Comparison of ENCODE assay signal across 15 cellular contexts in genomic region chr6:148528292-148528691, GRCh38.
DNase-seq lines count a peak whose midpoint lies in the region; ATAC-seq, FAIRE-seq and TF ChIP-seq lines count a peak whose summit lies in the region.
"Had no signal": no experiment of that assay in that cellular context is flagged by ENCODE, and none has a peak within 500 bp of the region (broad histone marks: within the 10 kb centered on the region; RNA-seq: fewer than 3 reads in every experiment).

No MANE protein-coding gene starts in this region.

- peaks cover 67% of the 10 kb centered on the region for H3F3A ChIP-seq in SK-N-SH (replicated peaks; ENCODE audit: insufficient read depth)

- no peak for FAIRE-seq in HTR-8/SVneo (lab: Jason Lieb, UNC)

- 0 out of 2 replicates have a peak, but pooled peaks have one; percentile 18 for TF ChIP-seq RAD21 in SK-N-SH (IDR thresholded peaks at IDR 0.05; ENCODE audit: low read length)

- peak; percentile 55 for TF ChIP-seq CTCF in SK-N-SH (IDR thresholded peaks at IDR 0.05)
- TF ChIP-seq CTCF in fibroblast of lung (conservative IDR thresholded peaks at IDR 0.05 in 1 of 2, IDR thresholded peaks at IDR 0.05 in 1 of 2; ENCODE audit: low read depth in 1 of 2, low read length in 2 of 2), result peak; percentile 25 to 41

- no peaks in the 10 kb centered on the region for H3K9me3 ChIP-seq in SK-N-SH
- no peaks in the 10 kb centered on the region for H3K9me3 ChIP-seq in fibroblast of lung (ENCODE audit: control insufficient read depth, insufficient read depth, low read depth, low read length)
- H3K9me3 ChIP-seq: prostate gland had no signal

- H3K27me3 ChIP-seq in SK-N-SH (ENCODE audit: insufficient read depth) (no peaks in the 10 kb centered on the region), fibroblast of lung (ENCODE audit: control insufficient read depth, insufficient read depth, low read length) (no peaks in the 10 kb centered on the region)

- ATAC-seq in HG03442 (IDR thresholded peaks at IDR 0.05; ENCODE audit: unreplicated experiment), result no peak

- H3K79me2 ChIP-seq in SK-N-SH (ENCODE audit: insufficient read depth), result peaks cover 45% of the 10 kb centered on the region
- H3K79me2 ChIP-seq in fibroblast of lung (ENCODE audit: control insufficient read depth, insufficient read depth, low read length), result peaks cover 2% of the 10 kb centered on the region

- H3K27ac ChIP-seq in SK-N-SH (ENCODE audit: low read depth in 2 of 2, low read length in 1 of 2), result peak overlapping the region in 1 of 2 experiments; percentile 100; a peak in 2 of 4 replicates
- H3K27ac ChIP-seq in fibroblast of lung (ENCODE audit: insufficient read depth, low read length), result no peak overlapping the region
- H3K27ac ChIP-seq in substantia nigra (ENCODE audit: low read depth, low read length, poor library complexity, severe bottlenecking), result peak overlapping the region; percentile 24
- H3K27ac ChIP-seq: 22Rv1, prostate gland had no signal

- H2AFZ ChIP-seq in SK-N-SH (ENCODE audit: low read depth) (no peak overlapping the region), fibroblast of lung (ENCODE audit: low read length) (no peak overlapping the region)

- WGBS in SK-N-SH (ENCODE audit: low lambda C conversion rate), result 69% methylated on average over 4 of the region's 5 CpGs

- POLR2A ChIA-PET in SK-N-SH (lab: Yijun Ruan, JAX), result no interaction called here

- CTCF ChIA-PET in SK-N-SH (lab: Yijun Ruan, JAX), result no interaction called here

- no peak overlapping the region for H3K4me3 ChIP-seq in SK-N-SH (ENCODE audit: low read depth in 2 of 2, low read length in 1 of 2)
- no peak overlapping the region for H3K4me3 ChIP-seq in fibroblast of lung (replicated peaks in 1 of 4; ENCODE audit: control extremely low read depth in 1 of 4, insufficient read depth in 1 of 4, low read depth in 3 of 4, low read length in 4 of 4)
- H3K4me3 ChIP-seq: prostate gland had no signal

- TF ChIP-seq EP300 in SK-N-SH (IDR thresholded peaks at IDR 0.05; ENCODE audit: borderline replicate concordance in 1 of 2, low read depth in 1 of 2, low read length in 1 of 2), result no peak

- peaks cover 16 to 36% of the 10 kb centered on the region in 2 experiments for H3K36me3 ChIP-seq in SK-N-SH (replicated peaks in 1 of 2; ENCODE audit: control insufficient read depth in 1 of 2, insufficient read depth in 2 of 2, low read length in 1 of 2)
- H3K36me3 ChIP-seq in fibroblast of lung (ENCODE audit: control insufficient read depth, insufficient read depth, low read length), result peaks cover 10% of the 10 kb centered on the region

- H3K4me1 ChIP-seq in SK-N-SH (ENCODE audit: control insufficient read depth in 1 of 2, insufficient read depth in 2 of 2, low read depth in 1 of 2, low read length in 1 of 2) (peaks cover 0 to 49% of the 10 kb centered on the region in 2 experiments), fibroblast of lung (ENCODE audit: control insufficient read depth, extremely low read depth, insufficient read depth, low read length) (peaks cover 41% of the 10 kb centered on the region)
- H3K4me1 ChIP-seq: prostate gland had no signal

- H4K20me1 ChIP-seq in SK-N-SH (ENCODE audit: insufficient read depth), result no peaks in the 10 kb centered on the region
- H4K20me1 ChIP-seq in fibroblast of lung (ENCODE audit: control insufficient read depth, extremely low read depth, insufficient read depth, low read length), result no peaks in the 10 kb centered on the region

- H3K4me2 ChIP-seq in SK-N-SH, result no peak overlapping the region
- no peak overlapping the region for H3K4me2 ChIP-seq in fibroblast of lung (ENCODE audit: extremely low read depth, insufficient read depth, low read length)

- H3K9ac ChIP-seq in SK-N-SH, result no peak overlapping the region
- no peak overlapping the region for H3K9ac ChIP-seq in fibroblast of lung (ENCODE audit: insufficient read depth, low read length)

- DNase-seq in DMS 273 (lab: John Stamatoyannopoulos, UW; ENCODE audit: unreplicated experiment), result peak; percentile 38
- no peak for DNase-seq in DMS 273 treated with DMSO at 0.1 percent for 48 hours (lab: John Stamatoyannopoulos, UW)
- no peak for DNase-seq in SK-N-SH
- peak; percentile 23 to 41 for DNase-seq in fibroblast of lung (ENCODE audit: low read depth in 2 of 2)
- peak in 18 of 49 donors; percentile 22 to 58 (median 36) for DNase-seq in substantia nigra (lab: John Stamatoyannopoulos, UW)
- no peak for DNase-seq in CD1c-positive myeloid dendritic cell (ENCODE audit: extremely low spot score)
- DNase-seq in HTR-8/SVneo (ENCODE audit: insufficient read length, low spot score), result no peak
- DNase-seq: activated CD8-positive, alpha-beta memory T cell treated with anti-CD3 and anti-CD28 coated beads for 24 hours; activated naive CD4-positive, alpha-beta T cell treated with anti-CD3 and anti-CD28 coated beads, Interleukin-2, amount 10 ng/mL, durations not matched to agents 7 days and 5 days; DMS153; effector CD8-positive, alpha-beta T cell; OCI-M1 had no signal

- no peaks in the 10 kb centered on the region for H3K9me2 ChIP-seq in SK-N-SH

TF ChIP-seq in SK-N-SH, 30 proteins besides CTCF, POLR2A, EP300 and RAD21:
- TF ChIP-seq IRF3 (IDR thresholded peaks at IDR 0.05; ENCODE audit: low read depth, low read length), result no peak
- TF ChIP-seq YY1 (IDR thresholded peaks at IDR 0.05; ENCODE audit: low read depth), result no peak
- TF ChIP-seq SMC3 (IDR thresholded peaks at IDR 0.05; ENCODE audit: low read depth, low read length), result 0 out of 2 replicates have a peak, but pooled peaks have one; percentile 2
TF ChIP-seq in SK-N-SH: peak in this region for 1.

Comparison
In these comparisons a context has a peak if more than half of its experiments do, and no peak if none do; other contexts are left out.
1. DNase-seq: peak in DMS 273 (single experiment) and fibroblast of lung (2 of 2); none in DMS 273 treated with DMSO at 0.1 percent for 48 hours (single experiment), SK-N-SH (single experiment), CD1c-positive myeloid dendritic cell (single experiment) and HTR-8/SVneo (single experiment).